Comparison of ENCODE assay signal across 1 cellular context in genomic region chr5:31470608-31471007, GRCh38.
A peak's percentile ranks its signal among the peaks of the same experiment; 100 is the strongest.
TF ChIP-seq lines count a peak whose summit lies in the region.

No MANE protein-coding gene starts in this region.

TF ChIP-seq in K562, 482 proteins besides CTCF, POLR2A, EP300 and RAD21 (continued from another document and continues in another):
- no peak for TF ChIP-seq BCLAF1 (IDR thresholded peaks at IDR 0.05; ENCODE audit: borderline replicate concordance in 1 of 2, control insufficient read depth in 1 of 2, low read depth in 2 of 2, low read length in 1 of 2)
- no peak for TF ChIP-seq ZBTB33 (CRISPR knock-in tag; IDR thresholded peaks at IDR 0.05)
- TF ChIP-seq ZNF592 (IDR thresholded peaks at IDR 0.05) = peak; percentile 94
- TF ChIP-seq FUS (optimal IDR thresholded peaks at IDR 0.05; ENCODE audit: low read depth, low read length) = no peak
- peak; percentile 64 for TF ChIP-seq ARID1B (IDR thresholded peaks at IDR 0.05)
- TF ChIP-seq PHF21A (IDR thresholded peaks at IDR 0.05; ENCODE audit: borderline replicate concordance, low read depth) = no peak
- TF ChIP-seq EP400 (IDR thresholded peaks at IDR 0.05) = peak; percentile 54
- no peak for TF ChIP-seq ZNF263 (CRISPR knock-in tag; IDR thresholded peaks at IDR 0.05; ENCODE audit: borderline replicate concordance)
- no peak for TF ChIP-seq ZBTB9 (CRISPR knock-in tag; IDR thresholded peaks at IDR 0.05)
- 0 out of 2 replicates have a peak, but pooled peaks have one; percentile 41 for TF ChIP-seq CHAMP1 (IDR thresholded peaks at IDR 0.05)
- 0 out of 2 replicates have a peak, but pooled peaks have one; percentile 7 for TF ChIP-seq ETV1 (tag; conservative IDR thresholded peaks at IDR 0.05; ENCODE audit: low read depth)
- TF ChIP-seq TRIM24 (IDR thresholded peaks at IDR 0.05) = peak in 1 of 2 experiments; percentile 48; a peak in 2 of 4 replicates
- no peak for TF ChIP-seq MED1 (CRISPR knock-in tag; IDR thresholded peaks at IDR 0.05; ENCODE audit: borderline replicate concordance)
- no peak for TF ChIP-seq ZNF436 (CRISPR knock-in tag; IDR thresholded peaks at IDR 0.05)
- peak; percentile 58; the same call in 1 of the 2 replicates for TF ChIP-seq MGA (IDR thresholded peaks at IDR 0.05)
- no peak for TF ChIP-seq MYNN (IDR thresholded peaks at IDR 0.05)
- no peak for TF ChIP-seq MYNN (CRISPR knock-in tag; IDR thresholded peaks at IDR 0.05)
- TF ChIP-seq C11orf30 (IDR thresholded peaks at IDR 0.05; ENCODE audit: low read depth) = peak; percentile 96
- TF ChIP-seq PRDM10 (IDR thresholded peaks at IDR 0.05; ENCODE audit: partially characterized antibody) = peak; percentile 98
- no peak for TF ChIP-seq HDAC1 (IDR thresholded peaks at IDR 0.05)
